1 cellular context compared by ENCODE assay signal in the genomic region with DNA sequence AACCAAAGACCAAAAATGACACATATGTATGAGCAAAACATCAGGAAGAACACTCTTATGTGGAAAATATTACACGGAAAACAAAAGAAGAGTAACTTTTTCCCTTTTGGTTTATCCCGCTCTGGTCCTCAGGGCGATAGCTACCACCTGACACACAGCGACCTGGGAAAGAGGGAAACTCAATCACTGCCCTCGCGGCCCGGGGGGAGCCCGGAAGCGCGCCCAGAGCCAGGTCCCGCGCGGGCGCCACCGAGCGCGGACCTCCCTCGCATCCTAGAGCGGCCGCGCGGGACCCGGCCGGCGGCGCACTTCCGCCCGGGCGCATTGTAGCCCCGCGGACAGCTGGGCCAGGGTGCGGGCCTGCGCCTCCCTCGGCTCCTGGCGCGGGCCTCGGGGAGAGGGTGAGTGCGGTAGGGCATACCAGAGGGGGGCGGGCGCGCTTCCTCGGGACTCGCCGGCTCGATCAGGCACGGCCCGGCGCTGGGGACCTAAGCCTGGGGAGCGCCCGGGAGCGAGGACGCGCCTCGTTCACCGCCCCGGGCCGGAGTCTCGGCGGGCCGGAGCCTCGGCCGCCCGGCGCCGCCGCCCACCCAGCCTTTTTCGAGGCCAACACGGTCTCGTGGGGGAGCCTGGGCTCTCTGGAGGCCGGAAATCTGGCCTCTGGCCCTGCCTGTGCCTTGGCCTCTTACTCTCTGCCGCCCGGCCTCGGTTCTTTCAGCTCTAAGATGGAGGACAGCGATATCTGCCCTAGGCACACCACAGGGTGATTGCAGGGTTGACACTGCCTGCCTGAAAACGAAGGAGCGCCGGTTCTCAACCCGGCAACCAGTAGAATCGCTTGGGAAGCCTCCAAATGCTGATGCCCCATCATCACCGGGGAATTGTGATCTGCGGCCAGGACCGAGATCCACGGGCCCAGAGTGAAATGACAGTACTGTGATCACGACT.
A peak's percentile ranks its signal among the peaks of the same experiment; 100 is the strongest.
TF ChIP-seq lines count a peak whose summit lies in the region.

A gene with protein sequence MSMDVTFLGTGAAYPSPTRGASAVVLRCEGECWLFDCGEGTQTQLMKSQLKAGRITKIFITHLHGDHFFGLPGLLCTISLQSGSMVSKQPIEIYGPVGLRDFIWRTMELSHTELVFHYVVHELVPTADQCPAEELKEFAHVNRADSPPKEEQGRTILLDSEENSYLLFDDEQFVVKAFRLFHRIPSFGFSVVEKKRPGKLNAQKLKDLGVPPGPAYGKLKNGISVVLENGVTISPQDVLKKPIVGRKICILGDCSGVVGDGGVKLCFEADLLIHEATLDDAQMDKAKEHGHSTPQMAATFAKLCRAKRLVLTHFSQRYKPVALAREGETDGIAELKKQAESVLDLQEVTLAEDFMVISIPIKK (plus strand): TSS at position 327 of the 948 bp plus-strand sequence. CDS start 6,365 bp downstream, outside the sequence.

TF ChIP-seq in GM12878, 131 proteins besides CTCF, POLR2A, EP300 and RAD21 (continued from another document and continues in another):
- TF ChIP-seq, protein P1, sequence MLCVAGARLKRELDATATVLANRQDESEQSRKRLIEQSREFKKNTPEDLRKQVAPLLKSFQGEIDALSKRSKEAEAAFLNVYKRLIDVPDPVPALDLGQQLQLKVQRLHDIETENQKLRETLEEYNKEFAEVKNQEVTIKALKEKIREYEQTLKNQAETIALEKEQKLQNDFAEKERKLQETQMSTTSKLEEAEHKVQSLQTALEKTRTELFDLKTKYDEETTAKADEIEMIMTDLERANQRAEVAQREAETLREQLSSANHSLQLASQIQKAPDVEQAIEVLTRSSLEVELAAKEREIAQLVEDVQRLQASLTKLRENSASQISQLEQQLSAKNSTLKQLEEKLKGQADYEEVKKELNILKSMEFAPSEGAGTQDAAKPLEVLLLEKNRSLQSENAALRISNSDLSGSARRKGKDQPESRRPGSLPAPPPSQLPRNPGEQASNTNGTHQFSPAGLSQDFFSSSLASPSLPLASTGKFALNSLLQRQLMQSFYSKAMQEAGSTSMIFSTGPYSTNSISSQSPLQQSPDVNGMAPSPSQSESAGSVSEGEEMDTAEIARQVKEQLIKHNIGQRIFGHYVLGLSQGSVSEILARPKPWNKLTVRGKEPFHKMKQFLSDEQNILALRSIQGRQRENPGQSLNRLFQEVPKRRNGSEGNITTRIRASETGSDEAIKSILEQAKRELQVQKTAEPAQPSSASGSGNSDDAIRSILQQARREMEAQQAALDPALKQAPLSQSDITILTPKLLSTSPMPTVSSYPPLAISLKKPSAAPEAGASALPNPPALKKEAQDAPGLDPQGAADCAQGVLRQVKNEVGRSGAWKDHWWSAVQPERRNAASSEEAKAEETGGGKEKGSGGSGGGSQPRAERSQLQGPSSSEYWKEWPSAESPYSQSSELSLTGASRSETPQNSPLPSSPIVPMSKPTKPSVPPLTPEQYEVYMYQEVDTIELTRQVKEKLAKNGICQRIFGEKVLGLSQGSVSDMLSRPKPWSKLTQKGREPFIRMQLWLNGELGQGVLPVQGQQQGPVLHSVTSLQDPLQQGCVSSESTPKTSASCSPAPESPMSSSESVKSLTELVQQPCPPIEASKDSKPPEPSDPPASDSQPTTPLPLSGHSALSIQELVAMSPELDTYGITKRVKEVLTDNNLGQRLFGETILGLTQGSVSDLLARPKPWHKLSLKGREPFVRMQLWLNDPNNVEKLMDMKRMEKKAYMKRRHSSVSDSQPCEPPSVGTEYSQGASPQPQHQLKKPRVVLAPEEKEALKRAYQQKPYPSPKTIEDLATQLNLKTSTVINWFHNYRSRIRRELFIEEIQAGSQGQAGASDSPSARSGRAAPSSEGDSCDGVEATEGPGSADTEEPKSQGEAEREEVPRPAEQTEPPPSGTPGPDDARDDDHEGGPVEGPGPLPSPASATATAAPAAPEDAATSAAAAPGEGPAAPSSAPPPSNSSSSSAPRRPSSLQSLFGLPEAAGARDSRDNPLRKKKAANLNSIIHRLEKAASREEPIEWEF (IDR thresholded peaks at IDR 0.05; ENCODE audit: insufficient replicate concordance, low read depth, low read length): no peak
- TF ChIP-seq RELA (IDR thresholded peaks at IDR 0.05; ENCODE audit: borderline replicate concordance, partially characterized antibody): peak; percentile 74
- peak; percentile 76; the same call in 2 of the 3 replicates for TF ChIP-seq POU2F2 (IDR thresholded peaks at IDR 0.05; ENCODE audit: borderline replicate concordance, low read depth, low read length)
- TF ChIP-seq KLF5 (IDR thresholded peaks at IDR 0.05; ENCODE audit: partially characterized antibody): peak; percentile 37
- peak; percentile 75; the same call in 1 of the 2 replicates for TF ChIP-seq CBX5 (IDR thresholded peaks at IDR 0.05; ENCODE audit: low read depth)
- TF ChIP-seq POLR2AphosphoS2 (IDR thresholded peaks at IDR 0.05; ENCODE audit: low read depth, low read length): 0 out of 2 replicates have a peak, but pooled peaks have one; percentile 55
- TF ChIP-seq GATAD2B (conservative IDR thresholded peaks at IDR 0.05; ENCODE audit: low read depth): peak; percentile 98
- TF ChIP-seq IKZF2 (IDR thresholded peaks at IDR 0.05): peak; percentile 36 to 41; a peak in 1 of 4 replicates
- TF ChIP-seq, protein P2, sequence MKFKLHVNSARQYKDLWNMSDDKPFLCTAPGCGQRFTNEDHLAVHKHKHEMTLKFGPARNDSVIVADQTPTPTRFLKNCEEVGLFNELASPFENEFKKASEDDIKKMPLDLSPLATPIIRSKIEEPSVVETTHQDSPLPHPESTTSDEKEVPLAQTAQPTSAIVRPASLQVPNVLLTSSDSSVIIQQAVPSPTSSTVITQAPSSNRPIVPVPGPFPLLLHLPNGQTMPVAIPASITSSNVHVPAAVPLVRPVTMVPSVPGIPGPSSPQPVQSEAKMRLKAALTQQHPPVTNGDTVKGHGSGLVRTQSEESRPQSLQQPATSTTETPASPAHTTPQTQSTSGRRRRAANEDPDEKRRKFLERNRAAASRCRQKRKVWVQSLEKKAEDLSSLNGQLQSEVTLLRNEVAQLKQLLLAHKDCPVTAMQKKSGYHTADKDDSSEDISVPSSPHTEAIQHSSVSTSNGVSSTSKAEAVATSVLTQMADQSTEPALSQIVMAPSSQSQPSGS (IDR thresholded peaks at IDR 0.05; ENCODE audit: low read length): no peak
- no peak for TF ChIP-seq TARDBP (IDR thresholded peaks at IDR 0.05; ENCODE audit: borderline replicate concordance)
- no peak; the same call in 1 of the 2 replicates for TF ChIP-seq SMAD5 (IDR thresholded peaks at IDR 0.05; ENCODE audit: low read depth)
- no peak for TF ChIP-seq SP1 (IDR thresholded peaks at IDR 0.05; ENCODE audit: low read depth, low read length)
- peak; percentile 12 to 67; a peak in 2 of 4 replicates for TF ChIP-seq BHLHE40 (IDR thresholded peaks at IDR 0.05; ENCODE audit: borderline replicate concordance in 1 of 2, low read depth in 2 of 2, low read length in 1 of 2)
- peak; percentile 91 for TF ChIP-seq IKZF1 (conservative IDR thresholded peaks at IDR 0.05)
- no peak for TF ChIP-seq NRF1 (conservative IDR thresholded peaks at IDR 0.05; ENCODE audit: low read depth, low read length)
- no peak for TF ChIP-seq SRF (IDR thresholded peaks at IDR 0.05; ENCODE audit: low read depth in 2 of 2, low read length in 2 of 2)
- TF ChIP-seq CREB1 (IDR thresholded peaks at IDR 0.05; ENCODE audit: low read depth): no peak
- no peak for TF ChIP-seq CBX3 (IDR thresholded peaks at IDR 0.05; ENCODE audit: borderline replicate concordance, low read depth)
- no peak for TF ChIP-seq SREBF1 (IDR thresholded peaks at IDR 0.05; ENCODE audit: low read length)
- TF ChIP-seq NR2F1 (conservative IDR thresholded peaks at IDR 0.05): no peak; the same call in none of the 2 replicates
- TF ChIP-seq STAT1 (conservative IDR thresholded peaks at IDR 0.05): peak; percentile 88
- TF ChIP-seq, protein P3, sequence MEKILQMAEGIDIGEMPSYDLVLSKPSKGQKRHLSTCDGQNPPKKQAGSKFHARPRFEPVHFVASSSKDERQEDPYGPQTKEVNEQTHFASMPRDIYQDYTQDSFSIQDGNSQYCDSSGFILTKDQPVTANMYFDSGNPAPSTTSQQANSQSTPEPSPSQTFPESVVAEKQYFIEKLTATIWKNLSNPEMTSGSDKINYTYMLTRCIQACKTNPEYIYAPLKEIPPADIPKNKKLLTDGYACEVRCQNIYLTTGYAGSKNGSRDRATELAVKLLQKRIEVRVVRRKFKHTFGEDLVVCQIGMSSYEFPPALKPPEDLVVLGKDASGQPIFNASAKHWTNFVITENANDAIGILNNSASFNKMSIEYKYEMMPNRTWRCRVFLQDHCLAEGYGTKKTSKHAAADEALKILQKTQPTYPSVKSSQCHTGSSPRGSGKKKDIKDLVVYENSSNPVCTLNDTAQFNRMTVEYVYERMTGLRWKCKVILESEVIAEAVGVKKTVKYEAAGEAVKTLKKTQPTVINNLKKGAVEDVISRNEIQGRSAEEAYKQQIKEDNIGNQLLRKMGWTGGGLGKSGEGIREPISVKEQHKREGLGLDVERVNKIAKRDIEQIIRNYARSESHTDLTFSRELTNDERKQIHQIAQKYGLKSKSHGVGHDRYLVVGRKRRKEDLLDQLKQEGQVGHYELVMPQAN (conservative IDR thresholded peaks at IDR 0.05): peak; percentile 86
- TF ChIP-seq TCF7 (IDR thresholded peaks at IDR 0.05; ENCODE audit: borderline replicate concordance): no peak
- TF ChIP-seq, protein P4, sequence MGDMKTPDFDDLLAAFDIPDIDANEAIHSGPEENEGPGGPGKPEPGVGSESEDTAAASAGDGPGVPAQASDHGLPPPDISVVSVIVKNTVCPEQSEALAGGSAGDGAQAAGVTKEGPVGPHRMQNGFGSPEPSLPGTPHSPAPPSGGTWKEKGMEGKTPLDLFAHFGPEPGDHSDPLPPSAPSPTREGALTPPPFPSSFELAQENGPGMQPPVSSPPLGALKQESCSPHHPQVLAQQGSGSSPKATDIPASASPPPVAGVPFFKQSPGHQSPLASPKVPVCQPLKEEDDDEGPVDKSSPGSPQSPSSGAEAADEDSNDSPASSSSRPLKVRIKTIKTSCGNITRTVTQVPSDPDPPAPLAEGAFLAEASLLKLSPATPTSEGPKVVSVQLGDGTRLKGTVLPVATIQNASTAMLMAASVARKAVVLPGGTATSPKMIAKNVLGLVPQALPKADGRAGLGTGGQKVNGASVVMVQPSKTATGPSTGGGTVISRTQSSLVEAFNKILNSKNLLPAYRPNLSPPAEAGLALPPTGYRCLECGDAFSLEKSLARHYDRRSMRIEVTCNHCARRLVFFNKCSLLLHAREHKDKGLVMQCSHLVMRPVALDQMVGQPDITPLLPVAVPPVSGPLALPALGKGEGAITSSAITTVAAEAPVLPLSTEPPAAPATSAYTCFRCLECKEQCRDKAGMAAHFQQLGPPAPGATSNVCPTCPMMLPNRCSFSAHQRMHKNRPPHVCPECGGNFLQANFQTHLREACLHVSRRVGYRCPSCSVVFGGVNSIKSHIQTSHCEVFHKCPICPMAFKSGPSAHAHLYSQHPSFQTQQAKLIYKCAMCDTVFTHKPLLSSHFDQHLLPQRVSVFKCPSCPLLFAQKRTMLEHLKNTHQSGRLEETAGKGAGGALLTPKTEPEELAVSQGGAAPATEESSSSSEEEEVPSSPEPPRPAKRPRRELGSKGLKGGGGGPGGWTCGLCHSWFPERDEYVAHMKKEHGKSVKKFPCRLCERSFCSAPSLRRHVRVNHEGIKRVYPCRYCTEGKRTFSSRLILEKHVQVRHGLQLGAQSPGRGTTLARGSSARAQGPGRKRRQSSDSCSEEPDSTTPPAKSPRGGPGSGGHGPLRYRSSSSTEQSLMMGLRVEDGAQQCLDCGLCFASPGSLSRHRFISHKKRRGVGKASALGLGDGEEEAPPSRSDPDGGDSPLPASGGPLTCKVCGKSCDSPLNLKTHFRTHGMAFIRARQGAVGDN (IDR thresholded peaks at IDR 0.05): peak; percentile 82
- no peak for TF ChIP-seq ZBED1 (IDR thresholded peaks at IDR 0.05; ENCODE audit: borderline replicate concordance)
- TF ChIP-seq ZZZ3 (IDR thresholded peaks at IDR 0.05; ENCODE audit: control insufficient read depth, insufficient read length, low read depth): no peak
- TF ChIP-seq, protein P5, sequence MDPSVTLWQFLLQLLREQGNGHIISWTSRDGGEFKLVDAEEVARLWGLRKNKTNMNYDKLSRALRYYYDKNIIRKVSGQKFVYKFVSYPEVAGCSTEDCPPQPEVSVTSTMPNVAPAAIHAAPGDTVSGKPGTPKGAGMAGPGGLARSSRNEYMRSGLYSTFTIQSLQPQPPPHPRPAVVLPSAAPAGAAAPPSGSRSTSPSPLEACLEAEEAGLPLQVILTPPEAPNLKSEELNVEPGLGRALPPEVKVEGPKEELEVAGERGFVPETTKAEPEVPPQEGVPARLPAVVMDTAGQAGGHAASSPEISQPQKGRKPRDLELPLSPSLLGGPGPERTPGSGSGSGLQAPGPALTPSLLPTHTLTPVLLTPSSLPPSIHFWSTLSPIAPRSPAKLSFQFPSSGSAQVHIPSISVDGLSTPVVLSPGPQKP (IDR thresholded peaks at IDR 0.05; ENCODE audit: low read depth, low read length): peak; percentile 71
- TF ChIP-seq JUND (IDR thresholded peaks at IDR 0.05; ENCODE audit: low read depth, low read length): 0 out of 2 replicates have a peak, but pooled peaks have one; percentile 27
- TF ChIP-seq, protein P6, sequence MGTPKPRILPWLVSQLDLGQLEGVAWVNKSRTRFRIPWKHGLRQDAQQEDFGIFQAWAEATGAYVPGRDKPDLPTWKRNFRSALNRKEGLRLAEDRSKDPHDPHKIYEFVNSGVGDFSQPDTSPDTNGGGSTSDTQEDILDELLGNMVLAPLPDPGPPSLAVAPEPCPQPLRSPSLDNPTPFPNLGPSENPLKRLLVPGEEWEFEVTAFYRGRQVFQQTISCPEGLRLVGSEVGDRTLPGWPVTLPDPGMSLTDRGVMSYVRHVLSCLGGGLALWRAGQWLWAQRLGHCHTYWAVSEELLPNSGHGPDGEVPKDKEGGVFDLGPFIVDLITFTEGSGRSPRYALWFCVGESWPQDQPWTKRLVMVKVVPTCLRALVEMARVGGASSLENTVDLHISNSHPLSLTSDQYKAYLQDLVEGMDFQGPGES (IDR thresholded peaks at IDR 0.05): no peak
- no peak for TF ChIP-seq EED (IDR thresholded peaks at IDR 0.05; ENCODE audit: low read depth)
- TF ChIP-seq, protein P7, sequence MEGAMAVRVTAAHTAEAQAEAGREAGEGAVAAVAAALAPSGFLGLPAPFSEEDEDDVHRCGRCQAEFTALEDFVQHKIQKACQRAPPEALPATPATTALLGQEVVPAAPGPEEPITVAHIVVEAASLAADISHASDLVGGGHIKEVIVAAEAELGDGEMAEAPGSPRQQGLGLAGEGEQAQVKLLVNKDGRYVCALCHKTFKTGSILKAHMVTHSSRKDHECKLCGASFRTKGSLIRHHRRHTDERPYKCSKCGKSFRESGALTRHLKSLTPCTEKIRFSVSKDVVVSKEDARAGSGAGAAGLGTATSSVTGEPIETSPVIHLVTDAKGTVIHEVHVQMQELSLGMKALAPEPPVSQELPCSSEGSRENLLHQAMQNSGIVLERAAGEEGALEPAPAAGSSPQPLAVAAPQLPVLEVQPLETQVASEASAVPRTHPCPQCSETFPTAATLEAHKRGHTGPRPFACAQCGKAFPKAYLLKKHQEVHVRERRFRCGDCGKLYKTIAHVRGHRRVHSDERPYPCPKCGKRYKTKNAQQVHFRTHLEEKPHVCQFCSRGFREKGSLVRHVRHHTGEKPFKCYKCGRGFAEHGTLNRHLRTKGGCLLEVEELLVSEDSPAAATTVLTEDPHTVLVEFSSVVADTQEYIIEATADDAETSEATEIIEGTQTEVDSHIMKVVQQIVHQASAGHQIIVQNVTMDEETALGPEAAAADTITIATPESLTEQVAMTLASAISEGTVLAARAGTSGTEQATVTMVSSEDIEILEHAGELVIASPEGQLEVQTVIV (IDR thresholded peaks at IDR 0.05; ENCODE audit: borderline replicate concordance, partially characterized antibody): peak; percentile 42
